ENCODE assay signal across 10 cellular contexts in the genomic region with DNA sequence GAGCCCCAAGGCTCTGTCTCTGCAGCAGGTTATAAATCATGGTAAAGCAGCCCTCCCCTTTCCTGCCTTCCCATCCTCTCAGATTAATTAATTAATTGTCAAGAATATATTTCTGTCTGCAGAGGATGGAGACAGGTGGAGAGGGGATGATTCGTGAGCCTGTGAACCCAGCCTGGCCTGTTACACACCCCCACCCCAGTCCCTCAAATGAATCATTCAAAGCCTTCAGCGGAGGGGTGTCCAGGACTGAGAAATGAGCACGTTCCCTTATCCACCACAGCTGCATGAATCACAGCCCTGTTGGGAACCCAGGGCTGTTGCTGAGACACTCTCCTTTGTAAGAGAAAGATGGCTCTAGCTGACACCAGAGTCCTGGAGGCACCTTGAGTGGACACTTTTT. TPM values are rescaled to one million over a fixed set of nuclear protein-coding genes. Genes with fewer than 3 reads are reported as not detected.
DNase-seq lines count a peak whose midpoint lies in the region; ATAC-seq and TF ChIP-seq lines count a peak whose summit lies in the region.
"Had no signal": no experiment of that assay in that cellular context is flagged by ENCODE, and none has a peak within 500 bp of the region (broad histone marks: within the 10 kb centered on the region; RNA-seq: fewer than 3 reads in every experiment).

No MANE protein-coding gene starts in this region.

- H3K9me3 ChIP-seq in mesodermal cell (ENCODE audit: control insufficient read depth, low read length) (no peaks in the 10 kb centered on the region), upper lobe of right lung (no peaks in the 10 kb centered on the region)

- H3K27me3 Mint-ChIP-seq in activated naive CD8-positive, alpha-beta T cell treated with anti-CD3 and anti-CD28 coated beads, Interleukin-2, amount 50 U/mL, for 24 hours: no peaks in the 10 kb centered on the region
- no peaks in the 10 kb centered on the region for H3K27me3 Mint-ChIP-seq in activated naive CD8-positive, alpha-beta T cell treated with anti-CD3 and anti-CD28 coated beads for 36 hours
- H3K27me3 Mint-ChIP-seq in effector memory CD8-positive, alpha-beta T cell: no peaks in the 10 kb centered on the region

- ATAC-seq in activated naive CD8-positive, alpha-beta T cell treated with anti-CD3 and anti-CD28 coated beads, Interleukin-2, amount 50 U/mL, for 24 hours: peak; percentile 78
- ATAC-seq in upper lobe of right lung: no peak
- ATAC-seq in effector memory CD8-positive, alpha-beta T cell (replicated peaks): no peak
- ATAC-seq in HG02678 (IDR thresholded peaks at IDR 0.05; ENCODE audit: unreplicated experiment): no peak
- ATAC-seq: WTC11 had no signal

- no peak overlapping the region for H3K27ac Mint-ChIP-seq in activated naive CD8-positive, alpha-beta T cell treated with anti-CD3 and anti-CD28 coated beads, Interleukin-2, amount 50 U/mL, for 24 hours
- no peak overlapping the region for H3K27ac Mint-ChIP-seq in activated naive CD8-positive, alpha-beta T cell treated with anti-CD3 and anti-CD28 coated beads for 36 hours
- peak overlapping the region in 1 of 2 donors; percentile 60 for H3K27ac Mint-ChIP-seq in effector memory CD8-positive, alpha-beta T cell
- H3K27ac Mint-ChIP-seq: WTC11 had no signal

- H3K36me3 ChIP-seq in mesodermal cell (ENCODE audit: control insufficient read depth, insufficient read depth, low read length) (peaks cover 93% of the 10 kb centered on the region), upper lobe of right lung (peaks cover 6% of the 10 kb centered on the region)

- no peaks in the 10 kb centered on the region for H3K9me3 Mint-ChIP-seq in activated naive CD8-positive, alpha-beta T cell treated with anti-CD3 and anti-CD28 coated beads, Interleukin-2, amount 50 U/mL, for 24 hours
- no peaks in the 10 kb centered on the region for H3K9me3 Mint-ChIP-seq in activated naive CD8-positive, alpha-beta T cell treated with anti-CD3 and anti-CD28 coated beads for 36 hours
- H3K9me3 Mint-ChIP-seq in effector memory CD8-positive, alpha-beta T cell: no peaks in the 10 kb centered on the region

- no peak for DNase-seq in activated naive CD8-positive, alpha-beta T cell treated with anti-CD3 and anti-CD28 coated beads, Interleukin-2, amount 50 U/mL, for 24 hours
- no peak for DNase-seq in activated naive CD8-positive, alpha-beta T cell treated with anti-CD3 and anti-CD28 coated beads for 36 hours
- DNase-seq in astrocyte of the cerebellum (ENCODE audit: low read depth) (peak; percentile 37), upper lobe of right lung (no peak), islet precursor cell (no peak)
- DNase-seq in effector memory CD8-positive, alpha-beta T cell: no peak
- DNase-seq: DMS 273 treated with DMSO at 0.1 percent for 48 hours had no signal

- in situ Hi-C loops in astrocyte of the cerebellum (cut with HindIII; ENCODE audit: low sequenced_read_pairs): loop anchor here (5.0 kb wide), 1 partner anchor 86 kb away; no protein-coding TSS in a partner anchor

- H3K4me3 ChIP-seq in astrocyte of the cerebellum (ENCODE audit: low read depth, low read length): no peak overlapping the region
- H3K4me3 ChIP-seq in mesodermal cell (ENCODE audit: extremely low read depth, insufficient read depth, low read length, poor library complexity, severe bottlenecking): no peak overlapping the region
- H3K4me3 ChIP-seq in upper lobe of right lung: no peak overlapping the region

- H3K4me3 Mint-ChIP-seq in activated naive CD8-positive, alpha-beta T cell treated with anti-CD3 and anti-CD28 coated beads, Interleukin-2, amount 50 U/mL, for 24 hours: no peak overlapping the region
- no peak overlapping the region for H3K4me3 Mint-ChIP-seq in activated naive CD8-positive, alpha-beta T cell treated with anti-CD3 and anti-CD28 coated beads for 36 hours
- H3K4me3 Mint-ChIP-seq in effector memory CD8-positive, alpha-beta T cell: no peak overlapping the region
- H3K4me3 Mint-ChIP-seq: WTC11 had no signal

- H3K27me3 ChIP-seq in upper lobe of right lung: no peaks in the 10 kb centered on the region

- 100% methylated on average over 1 of the region's 3 CpGs; no CpG with 5 or more reads in 1 of the 2 experiments for WGBS in mesodermal cell (ENCODE audit: insufficient coverage in 2 of 2), 2 experiments

- intact Hi-C loops in upper lobe of right lung (cut with DNase I): no loop called here

- TF ChIP-seq CTCF in astrocyte of the cerebellum (IDR thresholded peaks at IDR 0.05; ENCODE audit: low read depth, low read length, missing control alignments) (no peak), upper lobe of right lung (IDR thresholded peaks at IDR 0.05) (no peak)

- peak overlapping the region; percentile 84 for H3K27ac ChIP-seq in mesodermal cell (ENCODE audit: low read depth, low read length, severe bottlenecking)
- H3K27ac ChIP-seq in upper lobe of right lung: peak overlapping the region; percentile 66

- H3K4me1 ChIP-seq in mesodermal cell (ENCODE audit: control insufficient read depth, insufficient read depth, low read length, poor library complexity, severe bottlenecking) (peaks cover 46% of the 10 kb centered on the region), upper lobe of right lung (peaks cover 27% of the 10 kb centered on the region)

- H3K4me1 Mint-ChIP-seq in activated naive CD8-positive, alpha-beta T cell treated with anti-CD3 and anti-CD28 coated beads, Interleukin-2, amount 50 U/mL, for 24 hours: peaks cover 11% of the 10 kb centered on the region
- H3K4me1 Mint-ChIP-seq in activated naive CD8-positive, alpha-beta T cell treated with anti-CD3 and anti-CD28 coated beads for 36 hours: no peaks in the 10 kb centered on the region
- peaks cover 3 to 7% of the 10 kb centered on the region in 2 donors for H3K4me1 Mint-ChIP-seq in effector memory CD8-positive, alpha-beta T cell (ENCODE audit: low read depth in 2 of 2)
- H3K4me1 Mint-ChIP-seq: WTC11 had no signal

- peaks cover 7% of the 10 kb centered on the region for H3K36me3 Mint-ChIP-seq in activated naive CD8-positive, alpha-beta T cell treated with anti-CD3 and anti-CD28 coated beads, Interleukin-2, amount 50 U/mL, for 24 hours (ENCODE audit: low read depth)
- H3K36me3 Mint-ChIP-seq in activated naive CD8-positive, alpha-beta T cell treated with anti-CD3 and anti-CD28 coated beads for 36 hours: no peaks in the 10 kb centered on the region
- peaks cover 19% of the 10 kb centered on the region for H3K36me3 Mint-ChIP-seq in effector memory CD8-positive, alpha-beta T cell (ENCODE audit: insufficient read depth)

RNA-seq across cellular contexts. Expression of gene NIPAL4, which starts 56.0 kb away (rescaled TPM):
- under 1 TPM; 0.60 to 0.64 TPM for total RNA-seq in activated naive CD8-positive, alpha-beta T cell treated with anti-CD3 and anti-CD28 coated beads for 36 hours
- polyA plus RNA-seq in mesodermal cell (2013, experiment 1 of 2): 3.3 TPM
- polyA plus RNA-seq in mesodermal cell (2013, experiment 2 of 2): 2.3 TPM
- total RNA-seq in upper lobe of right lung: not detected
- total RNA-seq: WTC11 had no signal

RNA-seq across cellular contexts. Expression of gene ADAM19, which starts 59.6 kb away (rescaled TPM):
- total RNA-seq in activated naive CD8-positive, alpha-beta T cell treated with anti-CD3 and anti-CD28 coated beads for 36 hours: 1 to 10 TPM; 2.8 to 3.5 TPM
- 122 TPM for polyA plus RNA-seq in mesodermal cell (2013, experiment 1 of 2)
- 104 TPM for polyA plus RNA-seq in mesodermal cell (2013, experiment 2 of 2)
- total RNA-seq in upper lobe of right lung: 10.6 TPM
